23 cellular contexts compared by ENCODE assay signal in the genomic region with DNA sequence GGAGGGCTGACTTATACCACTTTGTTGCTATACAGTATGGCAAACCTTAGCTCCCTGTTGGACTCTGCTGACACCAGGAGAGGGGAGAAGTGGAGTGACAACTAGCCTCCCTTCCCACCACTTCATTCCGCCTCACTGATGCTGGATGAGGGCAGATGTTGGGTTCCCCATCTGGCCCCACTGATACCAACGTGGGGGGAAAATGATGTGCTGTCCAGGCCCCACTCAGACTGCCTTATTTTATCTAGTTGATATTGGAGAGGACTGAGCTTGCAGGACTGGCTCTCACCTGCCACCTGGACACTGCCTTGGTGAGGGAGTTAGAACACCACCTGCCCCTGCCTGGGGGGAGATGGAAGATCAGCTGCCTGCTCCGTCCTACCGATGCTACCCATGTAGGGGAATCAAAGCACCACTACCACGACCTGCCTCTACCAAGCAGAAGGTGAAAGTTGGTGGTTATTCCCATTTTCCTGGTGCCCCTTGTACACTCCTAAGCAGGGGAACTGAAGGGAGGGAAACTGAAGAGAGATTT.
"Had no signal": no experiment of that assay in that cellular context is flagged by ENCODE, and none has a peak within 500 bp of the region (broad histone marks: within the 10 kb centered on the region; RNA-seq: fewer than 3 reads in every experiment).

No MANE protein-coding gene starts in this region.

- H3K9me3 Mint-ChIP-seq: activated B cell treated with CpG ODN at 0.5 μM for 24 hours; activated naive CD8-positive, alpha-beta T cell treated with anti-CD3 and anti-CD28 coated beads, Interleukin-2, amount 10 ng/mL, durations not matched to agents 7 days and 5 days had no signal

- H3K27me3 ChIP-seq: adrenal gland, breast epithelium had no signal

- H3K4me3 Mint-ChIP-seq: activated B cell treated with CpG ODN at 0.5 μM for 24 hours; activated CD4-positive, alpha-beta T cell treated with anti-CD3 and anti-CD28 coated beads, Interleukin-2, amount 10 ng/mL, durations not matched to agents 24 days and 14 days; activated naive CD8-positive, alpha-beta T cell treated with anti-CD3 and anti-CD28 coated beads, Interleukin-2, amount 10 ng/mL, durations not matched to agents 7 days and 5 days; T-helper 17 cell had no signal

- H3K36me3 ChIP-seq: adrenal gland, breast epithelium had no signal

- H3K4me3 ChIP-seq: adrenal gland, breast epithelium had no signal

- H3K9me3 ChIP-seq: adrenal gland, breast epithelium had no signal

- H3K4me1 Mint-ChIP-seq: activated CD4-positive, alpha-beta T cell treated with anti-CD3 and anti-CD28 coated beads, Interleukin-2, amount 10 ng/mL, durations not matched to agents 24 days and 14 days; activated naive CD8-positive, alpha-beta T cell treated with anti-CD3 and anti-CD28 coated beads, Interleukin-2, amount 10 ng/mL, durations not matched to agents 7 days and 5 days had no signal

- H3K4me1 ChIP-seq: breast epithelium had no signal

- H3K27ac ChIP-seq: adrenal gland, breast epithelium had no signal

- DNase-seq: activated B cell treated with CpG ODN at 0.5 μM for 24 hours; activated CD4-positive, alpha-beta T cell treated with anti-CD3 and anti-CD28 coated beads for 1 hour; activated CD4-positive, alpha-beta T cell treated with anti-CD3 and anti-CD28 coated beads, Interleukin-2, amount 10 ng/mL, durations not matched to agents 24 days and 14 days; activated CD4-positive, alpha-beta T cell treated with anti-CD3 and anti-CD28 coated beads, Interleukin-2, amount 50 U/mL, for 48 hours; activated naive CD4-positive, alpha-beta T cell treated with anti-CD3 and anti-CD28 coated beads, Interleukin-2, amount 50 U/mL, for 16 hours; activated naive CD8-positive, alpha-beta T cell treated with anti-CD3 and anti-CD28 coated beads, Interleukin-2, amount 10 ng/mL, durations not matched to agents 7 days and 5 days; activated T-cell treated with anti-CD3 and anti-CD28 coated beads, Interleukin-2, amount 50 U/mL, for 1 hour; anterior cingulate cortex; caudate nucleus; KG1; NCI-H1048; NCI-H1694; NCI-H2029; NCI-H2107; NCI-H2227 treated with DMSO at 0.1 percent for 48 hours; NCI-H446 treated with DMSO at 0.1 percent for 48 hours; NCI-H526 treated with DMSO at 0.1 percent for 48 hours; PC-3; SHP77 treated with DMSO at 0.1 percent for 48 hours; T-helper 17 cell; T-helper 9 cell had no signal

- ATAC-seq: PC-3, T-helper 17 cell had no signal

- H3K27ac Mint-ChIP-seq: activated B cell treated with CpG ODN at 0.5 μM for 24 hours; activated CD4-positive, alpha-beta T cell treated with anti-CD3 and anti-CD28 coated beads, Interleukin-2, amount 10 ng/mL, durations not matched to agents 24 days and 14 days; activated naive CD8-positive, alpha-beta T cell treated with anti-CD3 and anti-CD28 coated beads, Interleukin-2, amount 10 ng/mL, durations not matched to agents 7 days and 5 days; T-helper 17 cell had no signal
